Comparison of ENCODE assay signal across 21 cellular contexts in the genomic region with DNA sequence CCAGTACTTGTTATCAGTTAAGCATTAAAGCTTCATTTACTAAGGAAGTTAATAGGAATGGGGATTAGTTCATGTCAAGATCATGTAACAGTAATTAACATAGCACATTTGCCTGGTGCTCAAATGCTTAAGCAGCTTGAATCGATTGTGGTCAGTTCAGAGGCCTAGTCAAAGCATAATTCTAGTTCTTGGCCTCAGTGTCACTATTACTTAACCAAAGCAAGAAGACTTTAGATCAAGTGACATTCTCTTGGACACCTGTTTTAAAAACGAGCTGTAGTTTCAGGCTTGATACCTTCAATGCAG.
DNase-seq lines count a peak whose midpoint lies in the region; ATAC-seq, FAIRE-seq and TF ChIP-seq lines count a peak whose summit lies in the region.
"Had no signal": no experiment of that assay in that cellular context is flagged by ENCODE, and none has a peak within 500 bp of the region (broad histone marks: within the 10 kb centered on the region; RNA-seq: fewer than 3 reads in every experiment).

No MANE protein-coding gene starts in this region.

- ATAC-seq in PC-3, result no peak; the same call in 1 of the 2 replicates
- ATAC-seq: activated T-cell treated with anti-CD3 and anti-CD28 coated beads, Interleukin-2, amount 50 U/mL, for 72 hours had no signal

- no peak overlapping the region for H3K4me3 Mint-ChIP-seq in nephron
- H3K4me3 Mint-ChIP-seq: activated CD4-positive, alpha-beta memory T cell treated with anti-CD3 and anti-CD28 coated beads, Interleukin-2, amount 10 ng/mL, durations not matched to agents 7 days and 5 days; activated naive CD8-positive, alpha-beta T cell treated with anti-CD3 and anti-CD28 coated beads, Interleukin-2, amount 10 ng/mL, durations not matched to agents 7 days and 5 days; activated T-cell treated with anti-CD3 and anti-CD28 coated beads, Interleukin-2, amount 50 U/mL, for 72 hours; endodermal cell; H9 had no signal

- H3K27me3 ChIP-seq in PC-3 (ENCODE audit: low read length) (no peaks in the 10 kb centered on the region), endothelial cell of umbilical vein (ENCODE audit: control insufficient read depth in 2 of 2, insufficient read depth in 2 of 2, low read length in 2 of 2) (no peaks in the 10 kb centered on the region)
- H3K27me3 ChIP-seq: sigmoid colon had no signal

- H3F3A ChIP-seq in PC-3 (ENCODE audit: low read length, unreplicated experiment), result peaks cover 13% of the 10 kb centered on the region

- peak overlapping the region; percentile 51 for H3K9ac ChIP-seq in PC-3 (ENCODE audit: low read length)
- no peak overlapping the region for H3K9ac ChIP-seq in endothelial cell of umbilical vein (replicated peaks; ENCODE audit: extremely low read depth, insufficient read depth, low read length)
- H3K9ac ChIP-seq: SK-N-SH had no signal

- no peaks in the 10 kb centered on the region for H3K27me3 Mint-ChIP-seq in nephron (ENCODE audit: low read depth)
- H3K27me3 Mint-ChIP-seq: activated CD4-positive, alpha-beta memory T cell treated with anti-CD3 and anti-CD28 coated beads, Interleukin-2, amount 10 ng/mL, durations not matched to agents 7 days and 5 days; activated naive CD8-positive, alpha-beta T cell treated with anti-CD3 and anti-CD28 coated beads, Interleukin-2, amount 10 ng/mL, durations not matched to agents 7 days and 5 days had no signal

- DNase-seq in Daoy (ENCODE audit: low read depth) (peak; percentile 2), PC-3 (no peak), endothelial cell of umbilical vein (ENCODE audit: low read depth, low spot score) (no peak), cerebellum (ENCODE audit: low spot score) (no peak), GM10266 (ENCODE audit: extremely low spot score) (no peak), activated gamma-delta T cell treated with Interleukin-2 at 50 U/mL for 16 hours (no peak)
- DNase-seq in activated T-cell treated with anti-CD3 and anti-CD28 coated beads, Interleukin-2, amount 50 U/mL, for 48 hours, result no peak
- DNase-seq: activated CD4-positive, alpha-beta memory T cell treated with anti-CD3 and anti-CD28 coated beads, Interleukin-2, amount 10 ng/mL, durations not matched to agents 7 days and 5 days; activated naive CD8-positive, alpha-beta T cell treated with anti-CD3 and anti-CD28 coated beads, Interleukin-2, amount 10 ng/mL, durations not matched to agents 7 days and 5 days; activated T-cell treated with anti-CD3 and anti-CD28 coated beads, Interleukin-2, amount 50 U/mL, for 72 hours; COR-L47; endodermal cell; glutamatergic neuron; H9; NCI-H1694; OCI-M1; sigmoid colon; SK-N-SH; stimulated activated CD4-positive, alpha-beta T cell treated with anti-CD3 and anti-CD28 coated beads, Interleukin-4, amount 100 ng/mL, for 1 hour had no signal

- no peaks in the 10 kb centered on the region for H3K79me2 ChIP-seq in PC-3 (ENCODE audit: low read length)
- H3K79me2 ChIP-seq in endothelial cell of umbilical vein (ENCODE audit: control insufficient read depth, insufficient read depth, low read length), result peaks cover 11% of the 10 kb centered on the region

- H3K9me1 ChIP-seq in endothelial cell of umbilical vein (replicated peaks; ENCODE audit: control insufficient read depth, extremely low read depth, insufficient read depth, low read length), result no peaks in the 10 kb centered on the region

- H3K36me3 ChIP-seq in PC-3 (ENCODE audit: low read depth, low read length) (0 out of 2 replicates have a peak, but pooled peaks cover 3% of the 10 kb centered on the region), endothelial cell of umbilical vein (ENCODE audit: control insufficient read depth in 2 of 2, extremely low read depth in 1 of 2, insufficient read depth in 2 of 2, low read length in 2 of 2) (peaks cover 0 to 20% of the 10 kb centered on the region in 2 experiments)

- H3K4me1 ChIP-seq in PC-3 (ENCODE audit: insufficient read depth, low read length) (peaks cover 31% of the 10 kb centered on the region), endothelial cell of umbilical vein (ENCODE audit: control insufficient read depth, extremely low read depth, insufficient read depth, low read length) (peaks cover 30% of the 10 kb centered on the region)
- H3K4me1 ChIP-seq: sigmoid colon had no signal

- peaks cover 33% of the 10 kb centered on the region for H3K36me3 Mint-ChIP-seq in nephron (ENCODE audit: low read depth)
- H3K36me3 Mint-ChIP-seq: activated naive CD8-positive, alpha-beta T cell treated with anti-CD3 and anti-CD28 coated beads, Interleukin-2, amount 10 ng/mL, durations not matched to agents 7 days and 5 days had no signal

- POLR2A ChIA-PET in PC-3 (lab: Charles Lee; ENCODE audit: unreplicated experiment) (no interaction called here), endothelial cell of umbilical vein (lab: Charles Lee) (no interaction called here)

- BruUV-seq in PC-3 (replicated peaks; lab: Mats Ljungman, UMichigan) (no TSS peak), endothelial cell of umbilical vein (replicated peaks; lab: Mats Ljungman, UMichigan) (TSS peak; percentile 50)

- peak overlapping the region; percentile 74 to 90 (median 77) for H3K27ac Mint-ChIP-seq in nephron
- H3K27ac Mint-ChIP-seq: activated CD4-positive, alpha-beta memory T cell treated with anti-CD3 and anti-CD28 coated beads, Interleukin-2, amount 10 ng/mL, durations not matched to agents 7 days and 5 days; activated naive CD8-positive, alpha-beta T cell treated with anti-CD3 and anti-CD28 coated beads, Interleukin-2, amount 10 ng/mL, durations not matched to agents 7 days and 5 days; activated T-cell treated with anti-CD3 and anti-CD28 coated beads, Interleukin-2, amount 50 U/mL, for 72 hours; endodermal cell; H9 had no signal

- no peak for TF ChIP-seq POLR2A in endothelial cell of umbilical vein (IDR thresholded peaks at IDR 0.05; ENCODE audit: low read depth, low read length)

- dilution Hi-C loops in endothelial cell of umbilical vein (cut with MboI; ENCODE audit: extremely low pct_ligation_motif_present, low sequenced_read_pairs), result no loop called here

- no peak for FAIRE-seq in endothelial cell of umbilical vein (lab: Jason Lieb, UNC)
- FAIRE-seq: HTR-8/SVneo had no signal

- H3K9me3 ChIP-seq in PC-3 (ENCODE audit: low read length) (no peaks in the 10 kb centered on the region), endothelial cell of umbilical vein (replicated peaks; ENCODE audit: control insufficient read depth, insufficient read depth, low read length) (no peaks in the 10 kb centered on the region)
- H3K9me3 ChIP-seq: sigmoid colon, SK-N-SH had no signal

- TF ChIP-seq CTCF in PC-3 (conservative IDR thresholded peaks at IDR 0.05; ENCODE audit: low read depth, low read length) (no peak), endothelial cell of umbilical vein (IDR thresholded peaks at IDR 0.05; ENCODE audit: extremely low read depth in 1 of 2, insufficient read depth in 1 of 2, low read depth in 1 of 2, low read length in 2 of 2) (no peak), nephron (IDR thresholded peaks at IDR 0.05; ENCODE audit: unreplicated experiment in 3 of 3) (no peak), GM10266 (IDR thresholded peaks at IDR 0.05; ENCODE audit: control insufficient read depth, insufficient read depth, low read depth, missing control alignments) (no peak)

- intact Hi-C loops in PC-3 (cut with micrococcal nuclease) (no loop called here), endothelial cell of umbilical vein (cut with micrococcal nuclease) (no loop called here)

- H3K4me3 ChIP-seq in PC-3 (ENCODE audit: low read length), result no peak overlapping the region
- H3K4me3 ChIP-seq in endothelial cell of umbilical vein (replicated peaks in 1 of 3; ENCODE audit: insufficient read depth in 1 of 3, low read depth in 1 of 3, low read length in 3 of 3), result no peak overlapping the region
- H3K4me3 ChIP-seq: sigmoid colon had no signal

- H3K4me2 ChIP-seq in PC-3 (ENCODE audit: low read length), result peak overlapping the region; percentile 69
- peak overlapping the region; percentile 57 for H3K4me2 ChIP-seq in endothelial cell of umbilical vein (ENCODE audit: insufficient read depth, low read length)
- H3K4me2 ChIP-seq: SK-N-SH had no signal

- H3K9me2 ChIP-seq in PC-3 (replicated peaks; ENCODE audit: low read length), result no peaks in the 10 kb centered on the region
- H3K9me2 ChIP-seq: SK-N-SH had no signal

- no peaks in the 10 kb centered on the region for H3K4me1 Mint-ChIP-seq in nephron
- H3K4me1 Mint-ChIP-seq: activated naive CD8-positive, alpha-beta T cell treated with anti-CD3 and anti-CD28 coated beads, Interleukin-2, amount 10 ng/mL, durations not matched to agents 7 days and 5 days; endodermal cell; H9 had no signal

- CTCF ChIA-PET in PC-3 (lab: Charles Lee), result interaction anchor here (0.6 kb wide), 1 partner anchor 28 kb away, joined by 4 read pairs; no protein-coding TSS in a partner anchor
- CTCF ChIA-PET in endothelial cell of umbilical vein (lab: Charles Lee), result interaction anchor here (3.0 kb wide), 1 partner anchor 483 kb away, joined by 9 read pairs; no protein-coding TSS in a partner anchor

- peak overlapping the region; percentile 96 for H3K27ac ChIP-seq in PC-3 (ENCODE audit: low read length)
- peak overlapping the region; percentile 60 for H3K27ac ChIP-seq in endothelial cell of umbilical vein (ENCODE audit: insufficient read depth, low read depth, low read length)
- H3K27ac ChIP-seq: sigmoid colon had no signal

- no peaks in the 10 kb centered on the region for H3K9me3 Mint-ChIP-seq in nephron
- H3K9me3 Mint-ChIP-seq: activated CD4-positive, alpha-beta memory T cell treated with anti-CD3 and anti-CD28 coated beads, Interleukin-2, amount 10 ng/mL, durations not matched to agents 7 days and 5 days; activated naive CD8-positive, alpha-beta T cell treated with anti-CD3 and anti-CD28 coated beads, Interleukin-2, amount 10 ng/mL, durations not matched to agents 7 days and 5 days; activated T-cell treated with anti-CD3 and anti-CD28 coated beads, Interleukin-2, amount 50 U/mL, for 72 hours; endodermal cell; H9 had no signal

- H4K20me1 ChIP-seq in PC-3 (ENCODE audit: low read length), result no peaks in the 10 kb centered on the region
- no peaks in the 10 kb centered on the region for H4K20me1 ChIP-seq in endothelial cell of umbilical vein (replicated peaks; ENCODE audit: control insufficient read depth, extremely low read depth, insufficient read depth, low read length)

- H2AFZ ChIP-seq in PC-3 (ENCODE audit: low read length), result peak overlapping the region; percentile 28; the same call in 1 of the 2 replicates
- H2AFZ ChIP-seq in endothelial cell of umbilical vein (ENCODE audit: low read depth, low read length), result no peak overlapping the region

TF ChIP-seq in endothelial cell of umbilical vein, 7 proteins besides CTCF, POLR2A, EP300 and RAD21:
- TF ChIP-seq MYC (IDR thresholded peaks at IDR 0.05; ENCODE audit: low read depth, low read length), result no peak
